Comparison of ENCODE assay signal across 1 cellular context in the genomic region with DNA sequence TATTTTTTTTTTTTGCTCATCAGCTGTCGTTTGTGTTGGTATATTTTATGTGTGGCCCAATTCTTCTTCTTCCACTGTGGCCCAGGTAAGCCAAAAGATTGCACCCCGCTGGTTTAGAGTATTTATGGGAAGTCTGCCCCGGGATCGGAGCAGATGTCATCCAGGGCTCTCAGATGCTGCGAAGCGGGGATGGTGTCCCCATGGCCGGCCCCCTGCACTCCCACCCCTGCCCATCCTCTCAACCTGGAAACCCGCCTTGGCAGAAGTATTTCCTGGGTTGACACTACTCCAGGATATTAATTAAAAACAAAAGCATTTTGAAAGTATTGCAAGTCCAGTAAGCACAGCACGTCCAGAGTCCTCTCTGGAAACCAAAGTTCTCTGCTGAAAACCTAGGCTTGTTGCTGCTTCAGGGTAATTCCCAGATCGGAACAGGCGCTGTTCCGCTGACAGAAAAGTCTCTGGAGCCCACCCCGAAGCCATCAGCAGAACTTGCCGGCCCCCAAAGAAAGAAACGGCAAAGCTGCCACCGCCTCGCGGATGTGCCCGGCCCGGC.
TF ChIP-seq lines count a peak whose summit lies in the region.

No MANE protein-coding gene starts in this region.

TF ChIP-seq in IMR-90, 13 proteins besides CTCF, POLR2A, EP300 and RAD21 (continued from another document):
- TF ChIP-seq, protein P1, sequence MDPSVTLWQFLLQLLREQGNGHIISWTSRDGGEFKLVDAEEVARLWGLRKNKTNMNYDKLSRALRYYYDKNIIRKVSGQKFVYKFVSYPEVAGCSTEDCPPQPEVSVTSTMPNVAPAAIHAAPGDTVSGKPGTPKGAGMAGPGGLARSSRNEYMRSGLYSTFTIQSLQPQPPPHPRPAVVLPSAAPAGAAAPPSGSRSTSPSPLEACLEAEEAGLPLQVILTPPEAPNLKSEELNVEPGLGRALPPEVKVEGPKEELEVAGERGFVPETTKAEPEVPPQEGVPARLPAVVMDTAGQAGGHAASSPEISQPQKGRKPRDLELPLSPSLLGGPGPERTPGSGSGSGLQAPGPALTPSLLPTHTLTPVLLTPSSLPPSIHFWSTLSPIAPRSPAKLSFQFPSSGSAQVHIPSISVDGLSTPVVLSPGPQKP (IDR thresholded peaks at IDR 0.05; ENCODE audit: borderline replicate concordance, low read depth, low read length) = no peak
- no peak for TF ChIP-seq MAZ (IDR thresholded peaks at IDR 0.05; ENCODE audit: borderline replicate concordance, low read depth, low read length)
TF ChIP-seq in IMR-90: peak in this region for 0.
